Comparison of ENCODE assay signal across 11 cellular contexts in the genomic region with DNA sequence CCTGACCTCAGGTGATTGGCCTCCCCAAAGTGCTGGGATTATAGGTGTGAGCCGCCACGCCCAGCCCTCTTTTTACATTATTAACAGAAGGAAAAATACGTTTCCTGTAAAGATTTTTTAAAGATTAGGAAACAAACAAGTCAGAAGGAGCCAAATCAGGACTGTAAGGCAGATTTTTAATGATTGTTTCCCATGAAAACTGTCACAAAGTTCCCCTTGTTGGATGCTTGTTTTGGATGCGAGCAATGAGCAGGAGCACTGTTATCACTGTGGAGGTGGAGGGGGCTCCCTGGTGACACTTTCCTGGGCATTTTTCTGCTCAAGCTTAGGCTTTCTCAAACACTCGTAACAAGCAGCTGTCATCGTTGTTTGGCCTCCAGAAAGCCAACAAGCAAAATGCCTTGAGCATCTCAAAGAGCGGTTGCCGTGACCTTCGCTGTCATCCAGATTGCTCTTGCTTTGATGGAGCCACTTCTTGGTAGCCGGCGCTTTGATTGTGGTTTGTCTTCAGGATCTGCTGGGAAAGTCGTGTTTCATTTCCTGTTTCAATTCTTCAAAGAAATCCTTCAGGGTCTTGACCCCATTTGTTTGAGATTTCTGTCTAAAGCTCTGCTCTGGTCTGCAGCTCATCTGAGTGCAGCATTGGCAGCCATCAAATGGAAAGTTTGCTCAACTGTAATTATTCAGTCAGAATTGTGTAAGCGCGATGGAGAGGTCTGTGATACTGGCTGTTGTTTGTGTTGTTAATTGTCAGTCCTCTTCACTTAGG.
A peak's percentile ranks its signal among the peaks of the same experiment; 100 is the strongest.
DNase-seq lines count a peak whose midpoint lies in the region; ATAC-seq, FAIRE-seq and TF ChIP-seq lines count a peak whose summit lies in the region.
"Had no signal": no experiment of that assay in that cellular context is flagged by ENCODE, and none has a peak within 500 bp of the region (broad histone marks: within the 10 kb centered on the region; RNA-seq: fewer than 3 reads in every experiment).

No MANE protein-coding gene starts in this region.

- H4K20me1 ChIP-seq in BLaER1, result peaks cover 100% of the 10 kb centered on the region

- peak; percentile 21 for DNase-seq in ELF-1 (ENCODE audit: low read depth, low spot score)
- DNase-seq in RPMI7951 (ENCODE audit: low read depth), result peak; percentile 89
- DNase-seq in fibroblast of pulmonary artery (ENCODE audit: low read depth), result peak; percentile 28
- no peak for DNase-seq in NCI-H1436 treated with DMSO at 0.1 percent for 48 hours (lab: John Stamatoyannopoulos, UW)
- DNase-seq in HTR-8/SVneo (ENCODE audit: insufficient read length, low spot score), result no peak
- DNase-seq: NCI-H1436; stimulated activated naive CD4-positive, alpha-beta T cell had no signal

- H3K36me3 ChIP-seq in BLaER1, result peaks cover 5% of the 10 kb centered on the region; the same call in 1 of the 2 replicates

- no peak for TF ChIP-seq CTCF in fibroblast of pulmonary artery (IDR thresholded peaks at IDR 0.05; ENCODE audit: low read length, missing control alignments)

- no peak for FAIRE-seq in HTR-8/SVneo (lab: Jason Lieb, UNC)
- FAIRE-seq: GM18507 had no signal

- ATAC-seq in HG03097 (IDR thresholded peaks at IDR 0.05; ENCODE audit: low FRiP score, unreplicated experiment) (no peak), GM18867 (IDR thresholded peaks at IDR 0.05; ENCODE audit: unreplicated experiment) (no peak)

- H3K4me3 ChIP-seq in BLaER1, result no peak overlapping the region
- H3K4me3 ChIP-seq in fibroblast of pulmonary artery (replicated peaks; ENCODE audit: low read depth, low read length), result no peak overlapping the region

- H3K27me3 ChIP-seq in BLaER1, result no peaks in the 10 kb centered on the region

- H3K9me3 ChIP-seq in BLaER1, result peaks cover 9% of the 10 kb centered on the region; the same call in 1 of the 2 replicates

- H3K27ac ChIP-seq in BLaER1, result no peak overlapping the region

- H3K9ac ChIP-seq in BLaER1, result no peak overlapping the region

- H3K4me2 ChIP-seq in BLaER1, result peak overlapping the region; percentile 63

- H3K4me1 ChIP-seq in BLaER1, result peaks cover 37% of the 10 kb centered on the region

Comparison
In these comparisons a context has a peak if more than half of its experiments do, and no peak if none do; other contexts are left out.
1. DNase-seq: peak in ELF-1 (single experiment), RPMI7951 (single experiment) and fibroblast of pulmonary artery (single experiment); none in NCI-H1436 treated with DMSO at 0.1 percent for 48 hours (single experiment) and HTR-8/SVneo (single experiment).